Comparison of ENCODE assay signal across 15 cellular contexts in the genomic region with DNA sequence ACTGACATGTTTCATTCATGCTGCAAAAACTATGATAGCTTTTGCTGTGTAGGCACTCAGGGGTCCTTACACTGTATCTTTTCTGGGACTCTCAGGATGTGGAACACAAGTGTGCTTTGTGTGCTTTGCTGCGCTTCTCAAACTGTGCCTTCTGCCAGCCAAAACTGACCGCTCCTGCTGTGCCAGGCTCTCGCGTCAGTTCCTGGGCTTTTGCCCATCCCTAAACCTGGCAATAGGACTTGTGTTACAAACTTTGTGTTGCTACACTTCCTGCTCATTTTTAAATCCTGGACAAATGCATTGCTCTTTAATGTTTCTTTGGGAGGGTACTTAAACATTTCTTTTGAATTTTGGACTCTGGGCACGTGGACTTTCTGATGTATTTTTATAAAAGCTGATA.
A peak's percentile ranks its signal among the peaks of the same experiment; 100 is the strongest.
DNase-seq lines count a peak whose midpoint lies in the region; ATAC-seq, FAIRE-seq and TF ChIP-seq lines count a peak whose summit lies in the region.
"Had no signal": no experiment of that assay in that cellular context is flagged by ENCODE, and none has a peak within 500 bp of the region (broad histone marks: within the 10 kb centered on the region; RNA-seq: fewer than 3 reads in every experiment).

No MANE protein-coding gene starts in this region.

- ATAC-seq in omental fat pad (ENCODE audit: low FRiP score) (peak; percentile 85), HG03175 (IDR thresholded peaks at IDR 0.05; ENCODE audit: unreplicated experiment) (no peak)
- ATAC-seq in stimulated activated effector memory CD8-positive, alpha-beta T cell treated with anti-CD3 and anti-CD28 coated beads, Interleukin-12 subunit alpha, Interleukin-12 subunit beta, amount 100 ng/mL, for 72 hours, result no peak
- ATAC-seq: mucosa of descending colon had no signal

- DNase-seq in Ammon's horn (ENCODE audit: low spot score), result peak; percentile 98
- peak; percentile 23 to 90 for DNase-seq in ascending aorta (ENCODE audit: low spot score in 2 of 2)
- DNase-seq in frontal cortex (ENCODE audit: low spot score in 2 of 2), result peak; percentile 12 to 17
- DNase-seq in omental fat pad (ENCODE audit: low spot score), result no peak
- no peak for DNase-seq in activated CD4-positive, CD25-positive, alpha-beta regulatory T cell (lab: John Stamatoyannopoulos, UW)
- no peak for DNase-seq in stimulated activated effector memory CD8-positive, alpha-beta T cell treated with anti-CD3 and anti-CD28 coated beads, Interleukin-12 subunit alpha, Interleukin-12 subunit beta, amount 100 ng/mL, for 72 hours (ENCODE audit: low spot score in 2 of 2)
- no peak for DNase-seq in DMS114 treated with DMSO at 0.1 percent for 48 hours (lab: John Stamatoyannopoulos, UW; ENCODE audit: unreplicated experiment)
- DNase-seq: activated CD4-positive, alpha-beta T cell treated with anti-CD3 and anti-CD28 coated beads for 1 hour; NCI-H2171 treated with DMSO at 0.1 percent for 48 hours; SHP77 treated with DMSO at 0.1 percent for 48 hours; stimulated activated CD4-positive, alpha-beta T cell treated with anti-CD3 and anti-CD28 coated beads, Interleukin-15, amount 100 ng/mL, for 24 hours had no signal

- FAIRE-seq in frontal cortex (lab: Jason Lieb, UNC), result peak; percentile 96

- no peaks in the 10 kb centered on the region for H3K4me1 Mint-ChIP-seq in stimulated activated effector memory CD8-positive, alpha-beta T cell treated with anti-CD3 and anti-CD28 coated beads, Interleukin-12 subunit alpha, Interleukin-12 subunit beta, amount 100 ng/mL, for 72 hours

- H3K36me3 ChIP-seq in ascending aorta, result no peaks in the 10 kb centered on the region

- H3K4me3 Mint-ChIP-seq in stimulated activated effector memory CD8-positive, alpha-beta T cell treated with anti-CD3 and anti-CD28 coated beads, Interleukin-12 subunit alpha, Interleukin-12 subunit beta, amount 100 ng/mL, for 72 hours, result no peak overlapping the region
- H3K4me3 Mint-ChIP-seq: activated T-helper 1 cell treated with anti-CD3 and anti-CD28 coated beads, Interleukin-12 subunit alpha, Interleukin-12 subunit beta, Interleukin-2, Interleukin-4 antibody, amounts not matched to agents 30 ng/mL and 10 ng/mL and 1 ng/mL, durations not matched to agents 14 hours and 24 hours and 36 hours; dendritic cell treated with granulocyte-macrophage colony-stimulating factor and Interleukin-4, amounts not matched to agents 40 ng/mL and 50 ng/mL, for 4 days had no signal

- H3K27ac Mint-ChIP-seq in stimulated activated effector memory CD8-positive, alpha-beta T cell treated with anti-CD3 and anti-CD28 coated beads, Interleukin-12 subunit alpha, Interleukin-12 subunit beta, amount 100 ng/mL, for 72 hours, result no peak overlapping the region
- H3K27ac Mint-ChIP-seq: activated T-helper 1 cell treated with anti-CD3 and anti-CD28 coated beads, Interleukin-12 subunit alpha, Interleukin-12 subunit beta, Interleukin-2, Interleukin-4 antibody, amounts not matched to agents 30 ng/mL and 10 ng/mL and 1 ng/mL, durations not matched to agents 14 hours and 24 hours and 36 hours; dendritic cell treated with granulocyte-macrophage colony-stimulating factor and Interleukin-4, amounts not matched to agents 40 ng/mL and 50 ng/mL, for 4 days had no signal

- no peak for TF ChIP-seq CTCF in ascending aorta (IDR thresholded peaks at IDR 0.05)
- no peak for TF ChIP-seq CTCF in omental fat pad (IDR thresholded peaks at IDR 0.05)

- intact Hi-C loops in ascending aorta (cut with DNase I), result loop anchor here (2.0 kb wide), 1 partner anchor 59 kb away; no protein-coding TSS in a partner anchor

- peak overlapping the region; percentile 65 to 68 for H3K27ac ChIP-seq in ascending aorta

- peaks cover 0 to 8% of the 10 kb centered on the region in 2 donors for H3K4me1 ChIP-seq in ascending aorta

- no peaks in the 10 kb centered on the region for H3K27me3 ChIP-seq in ascending aorta

- no peaks in the 10 kb centered on the region for H3K36me3 Mint-ChIP-seq in stimulated activated effector memory CD8-positive, alpha-beta T cell treated with anti-CD3 and anti-CD28 coated beads, Interleukin-12 subunit alpha, Interleukin-12 subunit beta, amount 100 ng/mL, for 72 hours

- H3K9me3 Mint-ChIP-seq in stimulated activated effector memory CD8-positive, alpha-beta T cell treated with anti-CD3 and anti-CD28 coated beads, Interleukin-12 subunit alpha, Interleukin-12 subunit beta, amount 100 ng/mL, for 72 hours, result no peaks in the 10 kb centered on the region
- H3K9me3 Mint-ChIP-seq: activated T-helper 1 cell treated with anti-CD3 and anti-CD28 coated beads, Interleukin-12 subunit alpha, Interleukin-12 subunit beta, Interleukin-2, Interleukin-4 antibody, amounts not matched to agents 30 ng/mL and 10 ng/mL and 1 ng/mL, durations not matched to agents 14 hours and 24 hours and 36 hours; dendritic cell treated with granulocyte-macrophage colony-stimulating factor and Interleukin-4, amounts not matched to agents 40 ng/mL and 50 ng/mL, for 4 days had no signal

- H3K4me3 ChIP-seq in ascending aorta, result peak overlapping the region; percentile 4 to 50
- H3K4me3 ChIP-seq: mucosa of descending colon had no signal

- peaks cover 0 to under 1% of the 10 kb centered on the region in 2 donors for H3K9me3 ChIP-seq in ascending aorta
- H3K9me3 ChIP-seq: mucosa of descending colon had no signal

Comparison
In these comparisons a context has a peak if more than half of its experiments do, and no peak if none do; other contexts are left out.
1. DNase-seq: peak in Ammon's horn (single experiment), ascending aorta (2 of 2) and frontal cortex (2 of 2); none in omental fat pad (single experiment), activated CD4-positive, CD25-positive, alpha-beta regulatory T cell (0 of 4), stimulated activated effector memory CD8-positive, alpha-beta T cell treated with anti-CD3 and anti-CD28 coated beads, Interleukin-12 subunit alpha, Interleukin-12 subunit beta, amount 100 ng/mL, for 72 hours (0 of 2) and DMS114 treated with DMSO at 0.1 percent for 48 hours (single experiment).